8 cellular contexts compared by ENCODE assay signal in genomic region chr6:28943223-28943556, GRCh38. TPM values are rescaled to one million over a fixed set of nuclear protein-coding genes. Genes with fewer than 3 reads are reported as not detected.
A peak's percentile ranks its signal among the peaks of the same experiment; 100 is the strongest.
DNase-seq lines count a peak whose midpoint lies in the region; ATAC-seq and TF ChIP-seq lines count a peak whose summit lies in the region.

No MANE protein-coding gene starts in this region.

- peak overlapping the region; percentile 52 for H3K4me3 ChIP-seq in CD8-positive, alpha-beta memory T cell (ENCODE audit: low read length)
- H3K4me3 ChIP-seq in LNCaP clone FGC (ENCODE audit: low read depth, low read length), result peak overlapping the region; percentile 57
- H3K4me3 ChIP-seq in neural progenitor cell, result peak overlapping the region; percentile 77
- no peak overlapping the region for H3K4me3 ChIP-seq in aorta (ENCODE audit: low read length in 2 of 2)

- peaks cover 0 to 6% (median 2%) of the 10 kb centered on the region in 5 donors for H3K9me3 Mint-ChIP-seq in CD8-positive, alpha-beta memory T cell
- H3K9me3 Mint-ChIP-seq in neural progenitor cell, result peaks cover 21% of the 10 kb centered on the region

- peaks cover 38% of the 10 kb centered on the region for H3F3A ChIP-seq in neural progenitor cell (ENCODE audit: low read depth)

- no peak overlapping the region for H3K9ac ChIP-seq in neural progenitor cell

- no peaks in the 10 kb centered on the region for H4K20me1 ChIP-seq in neural progenitor cell (ENCODE audit: low read depth)

- intact Hi-C loops in aorta (cut with DNase I), result loop anchor here (5.0 kb wide), 2 partner anchors 61 to 69 kb away; no protein-coding TSS in a partner anchor

- no peaks in the 10 kb centered on the region for H3K9me3 ChIP-seq in CD8-positive, alpha-beta memory T cell (ENCODE audit: low read length)
- no peaks in the 10 kb centered on the region for H3K9me3 ChIP-seq in neural progenitor cell (ENCODE audit: low read depth)
- no peaks in the 10 kb centered on the region for H3K9me3 ChIP-seq in aorta (ENCODE audit: control insufficient read depth, low read length)

- peaks cover 40 to 53% (median 47%) of the 10 kb centered on the region in 3 donors for H3K4me1 Mint-ChIP-seq in CD8-positive, alpha-beta memory T cell
- H3K4me1 Mint-ChIP-seq in neural progenitor cell, result peaks cover 21% of the 10 kb centered on the region

- H3K79me2 ChIP-seq in neural progenitor cell (ENCODE audit: low read depth), result no peaks in the 10 kb centered on the region

- in situ Hi-C loops in G401 (cut with HindIII; ENCODE audit: low sequenced_read_pairs), result no loop called here

- no peak for TF ChIP-seq CTCF in LNCaP clone FGC (IDR thresholded peaks at IDR 0.05; ENCODE audit: control insufficient read depth, extremely low read depth, insufficient read depth)
- TF ChIP-seq CTCF in neural progenitor cell (IDR thresholded peaks at IDR 0.05), result no peak

- H3K27ac Mint-ChIP-seq in CD8-positive, alpha-beta memory T cell, result peak overlapping the region in 2 of 8 donors; percentile 87 to 97
- H3K27ac Mint-ChIP-seq in neural progenitor cell, result peak overlapping the region; percentile 98

- H3K36me3 ChIP-seq in CD8-positive, alpha-beta memory T cell (ENCODE audit: insufficient read depth, low read length), result no peaks in the 10 kb centered on the region
- H3K36me3 ChIP-seq in neural progenitor cell (no peaks in the 10 kb centered on the region), aorta (ENCODE audit: control insufficient read depth in 1 of 2, insufficient read depth in 2 of 2, low read length in 1 of 2) (no peaks in the 10 kb centered on the region)

- H3K4me2 ChIP-seq in neural progenitor cell, result peak overlapping the region; percentile 91

- POLR2A ChIA-PET in CD8-positive, alpha-beta memory T cell (lab: Charles Lee), result no interaction called here

- CTCF ChIA-PET in CD8-positive, alpha-beta memory T cell (lab: Charles Lee), result no interaction called here

- no peak for ATAC-seq in aorta (ENCODE audit: low FRiP score)

- H3K27me3 ChIP-seq in CD8-positive, alpha-beta memory T cell (ENCODE audit: insufficient read depth, low read length, poor library complexity, severe bottlenecking), result no peaks in the 10 kb centered on the region
- no peaks in the 10 kb centered on the region for H3K27me3 ChIP-seq in neural progenitor cell
- H3K27me3 ChIP-seq in aorta (ENCODE audit: control insufficient read depth in 1 of 2, insufficient read depth in 2 of 2, low read length in 1 of 2), result no peaks in the 10 kb centered on the region

- H3K36me3 Mint-ChIP-seq in CD8-positive, alpha-beta memory T cell, result peaks cover 0 to 8% (median 0%) of the 10 kb centered on the region in 3 donors
- peaks cover 4% of the 10 kb centered on the region for H3K36me3 Mint-ChIP-seq in neural progenitor cell

- H2AFZ ChIP-seq in neural progenitor cell (replicated peaks), result no peak overlapping the region

- H3K4me3 Mint-ChIP-seq in CD8-positive, alpha-beta memory T cell, result peak overlapping the region; percentile 83 to 98 (median 87)
- H3K4me3 Mint-ChIP-seq in neural progenitor cell, result peak overlapping the region; percentile 96

- H3K27me3 Mint-ChIP-seq in CD8-positive, alpha-beta memory T cell, result peaks cover 0 to 20% of the 10 kb centered on the region in 2 donors
- peaks cover 44% of the 10 kb centered on the region for H3K27me3 Mint-ChIP-seq in neural progenitor cell (ENCODE audit: insufficient read depth, low read depth)

- peak overlapping the region; percentile 82 for H3K27ac ChIP-seq in CD8-positive, alpha-beta memory T cell (ENCODE audit: low read depth, low read length)
- no peak overlapping the region for H3K27ac ChIP-seq in neural progenitor cell
- no peak overlapping the region for H3K27ac ChIP-seq in aorta (ENCODE audit: low read depth in 1 of 2, low read length in 2 of 2)

- peaks cover 35% of the 10 kb centered on the region for H3K4me1 ChIP-seq in CD8-positive, alpha-beta memory T cell (ENCODE audit: insufficient read depth, low read length)
- H3K4me1 ChIP-seq in neural progenitor cell, result peaks cover 4% of the 10 kb centered on the region
- H3K4me1 ChIP-seq in aorta (ENCODE audit: control insufficient read depth in 1 of 2, insufficient read depth in 2 of 2, low read length in 2 of 2), result no peaks in the 10 kb centered on the region

- WGBS in aorta, 2 donors, result 35 to 43% methylated on average over 6 of the region's 6 CpGs

- DNase-seq in CD8-positive, alpha-beta memory T cell, result no peak
- DNase-seq in LNCaP clone FGC (ENCODE audit: low read depth), result no peak
- peak; percentile 30 for DNase-seq in cerebellar cortex (ENCODE audit: low spot score)
- DNase-seq in neural progenitor cell (ENCODE audit: low spot score), result peak; percentile 27
- no peak for DNase-seq in G401 (ENCODE audit: low spot score)
- no peak for DNase-seq in aorta
- no peak for DNase-seq in activated CD4-positive, CD25-positive, alpha-beta regulatory T cell (lab: John Stamatoyannopoulos, UW)
- DNase-seq in cerebellum (ENCODE audit: low spot score), result no peak

RNA-seq across cellular contexts. Expression of gene TRIM27, which starts 19.4 kb away (rescaled TPM):
- total RNA-seq in CD8-positive, alpha-beta memory T cell, result 10 to 100 TPM; 67.7 to 69.2 TPM
- polyA plus RNA-seq in CD8-positive, alpha-beta memory T cell, result 61.6 TPM
- 69.0 and 94.5 TPM in 2 replicates for total RNA-seq in neural progenitor cell (ENCODE audit: low replicate concordance)
- 126 and 144 TPM in 2 replicates for total RNA-seq in G401 (2014; rRNA removed; shearing (Covaris generic))
- 10 to 100 TPM; 42.0 to 56.0 TPM for total RNA-seq in aorta
- 10 to 100 TPM; 19.3 to 38.8 TPM for polyA plus RNA-seq in aorta
- 75.8 TPM for total RNA-seq in cerebellum

Comparison
In these comparisons a context has a peak if more than half of its experiments do, and no peak if none do; other contexts are left out.
1. DNase-seq: peak in cerebellar cortex (single experiment) and neural progenitor cell (single experiment); none in CD8-positive, alpha-beta memory T cell (0 of 5), LNCaP clone FGC (single experiment), G401 (single experiment), aorta (0 of 2), activated CD4-positive, CD25-positive, alpha-beta regulatory T cell (0 of 4) and cerebellum (single experiment).
2. H3K4me3 ChIP-seq: peak in CD8-positive, alpha-beta memory T cell (single experiment), LNCaP clone FGC (single experiment) and neural progenitor cell (single experiment); none in aorta (0 of 2).